Comparison of ENCODE assay signal across 9 cellular contexts in genomic region chr2:38092196-38092902, GRCh38. TPM values are rescaled to one million over a fixed set of nuclear protein-coding genes. Genes with fewer than 3 reads are reported as not detected.
DNase-seq lines count a peak whose midpoint lies in the region; ATAC-seq and TF ChIP-seq lines count a peak whose summit lies in the region.
"Had no signal": no experiment of that assay in that cellular context is flagged by ENCODE, and none has a peak within 500 bp of the region (broad histone marks: within the 10 kb centered on the region; RNA-seq: fewer than 3 reads in every experiment).

No MANE protein-coding gene starts in this region.

- TF ChIP-seq RAD21 in liver (IDR thresholded peaks at IDR 0.05), result peak in 1 of 2 donors; percentile 29

- peak; percentile 78 for DNase-seq in LHCN-M2 (ENCODE audit: low read depth)
- peak; percentile 65 for DNase-seq in brain pericyte (ENCODE audit: low read depth, low spot score)
- DNase-seq in tibial nerve (ENCODE audit: low spot score in 2 of 2), result peak in 1 of 2 donors; percentile 75
- no peak for DNase-seq in ACHN
- no peak for DNase-seq in dorsolateral prefrontal cortex
- no peak for DNase-seq in left colon
- DNase-seq: midbrain had no signal

- TF ChIP-seq POLR2A in tibial nerve (IDR thresholded peaks at IDR 0.05), result no peak

- no peak overlapping the region for H3K27ac ChIP-seq in liver (ENCODE audit: low read depth in 1 of 2, low read length in 2 of 2)
- peak overlapping the region in 3 of 4 donors; percentile 22 to 63 (median 60) for H3K27ac ChIP-seq in tibial nerve
- H3K27ac ChIP-seq in dorsolateral prefrontal cortex, result peak overlapping the region in 20 of 59 donors; percentile 6 to 66 (median 37)

- in situ Hi-C loops in ACHN (cut with HindIII; ENCODE audit: low pct_ligation_motif_present, low pct_unique_long_range_greater_than_20kb, low sequenced_read_pairs), result no loop called here

- no peaks in the 10 kb centered on the region for H3K27me3 ChIP-seq in liver (ENCODE audit: control insufficient read depth in 4 of 4, insufficient read depth in 4 of 4, low read length in 3 of 4)
- no peaks in the 10 kb centered on the region for H3K27me3 ChIP-seq in tibial nerve
- H3K27me3 ChIP-seq in dorsolateral prefrontal cortex, result peaks cover 0 to 17% (median 0%) of the 10 kb centered on the region in 45 donors

- peaks cover 0 to 8% (median 0%) of the 10 kb centered on the region in 4 donors for H3K4me1 ChIP-seq in liver (ENCODE audit: control insufficient read depth in 4 of 4, insufficient read depth in 4 of 4, low read length in 3 of 4)
- H3K4me1 ChIP-seq in tibial nerve, result peaks cover 0 to 47% (median 8%) of the 10 kb centered on the region in 4 donors

- intact Hi-C loops in dorsolateral prefrontal cortex (cut with DNase I), result no loop called here
- intact Hi-C loops in left colon (cut with DNase I, micrococcal nuclease), result no loop called here

- no peaks in the 10 kb centered on the region for H3K36me3 ChIP-seq in liver (ENCODE audit: control insufficient read depth in 4 of 4, insufficient read depth in 3 of 4, low read depth in 1 of 4, low read length in 3 of 4)
- H3K36me3 ChIP-seq in tibial nerve, result no peaks in the 10 kb centered on the region

- H3K9ac ChIP-seq in liver (ENCODE audit: low read depth in 1 of 2, low read length in 2 of 2), result no peak overlapping the region

- no peaks in the 10 kb centered on the region for H3K9me3 ChIP-seq in liver (ENCODE audit: control insufficient read depth in 4 of 4, low read length in 3 of 4)
- no peaks in the 10 kb centered on the region for H3K9me3 ChIP-seq in tibial nerve

- no peak overlapping the region for H3K4me3 ChIP-seq in liver (ENCODE audit: low read depth in 1 of 3, low read length in 3 of 3)
- no peak overlapping the region for H3K4me3 ChIP-seq in tibial nerve
- no peak overlapping the region for H3K4me3 ChIP-seq in dorsolateral prefrontal cortex

- TF ChIP-seq EP300 in tibial nerve (IDR thresholded peaks at IDR 0.05), result peak in 1 of 2 donors; percentile 90

- WGBS in liver, result 60% methylated on average over 11 of the region's 11 CpGs
- WGBS in tibial nerve, 2 donors, result 34 to 47% methylated on average over 10 to 11 of the region's 11 CpGs

- TF ChIP-seq CTCF in liver (IDR thresholded peaks at IDR 0.05; ENCODE audit: low read depth, low read length, missing input control), result no peak
- no peak for TF ChIP-seq CTCF in tibial nerve (IDR thresholded peaks at IDR 0.05)
- TF ChIP-seq CTCF in dorsolateral prefrontal cortex (IDR thresholded peaks at IDR 0.05 in 54 of 56, conservative IDR thresholded peaks at IDR 0.05 in 2 of 56; ENCODE audit: low read depth in 1 of 56, partially characterized antibody in 56 of 56), result no peak

- no peak for ATAC-seq in GM21786 (IDR thresholded peaks at IDR 0.05; ENCODE audit: unreplicated experiment)
- no peak for ATAC-seq in left colon

TF ChIP-seq in liver, 16 proteins besides CTCF, POLR2A, EP300 and RAD21:
- TF ChIP-seq JUND (IDR thresholded peaks at IDR 0.05) (peak in 1 of 2 donors; percentile 68), NR2F2 (IDR thresholded peaks at IDR 0.05) (no peak), FOXA1 (IDR thresholded peaks at IDR 0.05) (no peak), TAF1 (conservative IDR thresholded peaks at IDR 0.05) (no peak), ATF3 (IDR thresholded peaks at IDR 0.05) (no peak), FOXA2 (IDR thresholded peaks at IDR 0.05) (no peak), REST (IDR thresholded peaks at IDR 0.05) (peak; percentile 63), RXRA (IDR thresholded peaks at IDR 0.05) (peak in 1 of 2 donors; percentile 82), HNF4A (conservative IDR thresholded peaks at IDR 0.05) (peak in 1 of 2 donors; percentile 75), YY1 (IDR thresholded peaks at IDR 0.05) (peak; percentile 73)
- TF ChIP-seq, protein P1, sequence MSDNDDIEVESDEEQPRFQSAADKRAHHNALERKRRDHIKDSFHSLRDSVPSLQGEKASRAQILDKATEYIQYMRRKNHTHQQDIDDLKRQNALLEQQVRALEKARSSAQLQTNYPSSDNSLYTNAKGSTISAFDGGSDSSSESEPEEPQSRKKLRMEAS (IDR thresholded peaks at IDR 0.05), result peak; percentile 56

RNA-seq across cellular contexts. Expression of gene CYP1B1, which starts 16.4 kb away (rescaled TPM):
- 3.4 and 3.5 TPM in 2 replicates for total RNA-seq in LHCN-M2 (2014; rRNA removed)
- 0.90 TPM for polyA plus RNA-seq in LHCN-M2 (2012)
- total RNA-seq in liver, result 1 to 10 TPM in 1 of 2 donors, under 1 TPM in 1; 0.84 to 6.8 TPM
- 1 to 10 TPM; 2.7 to 3.6 TPM for polyA plus RNA-seq in liver
- total RNA-seq in tibial nerve, result 100 to 1,000 TPM; 170 to 321 (median 212) TPM
- total RNA-seq in dorsolateral prefrontal cortex, result 10 to 100 TPM in 71 of 120 experiments, 1 to 10 TPM in 49; 3.5 to 70.6 (median 10.8) TPM
- 1 to 10 TPM; 2.5 to 4.3 TPM for total RNA-seq in left colon

Comparison
In these comparisons a context has a peak if more than half of its experiments do, and no peak if none do; other contexts are left out.
1. DNase-seq: peak in LHCN-M2 (single experiment) and brain pericyte (single experiment); none in ACHN (single experiment), dorsolateral prefrontal cortex (0 of 10) and left colon (0 of 2).
2. H3K27ac ChIP-seq: peak in tibial nerve (3 of 4); none in liver (0 of 2).